In genomic region chr16:20349615-20350014, GRCh38 we compare ENCODE assay signal across 1 cellular context.
TF ChIP-seq lines count a peak whose summit lies in the region.

No MANE protein-coding gene starts in this region.

TF ChIP-seq in HCT116, 20 proteins besides CTCF, POLR2A, EP300 and RAD21:
- TF ChIP-seq ZNF274 (IDR thresholded peaks at IDR 0.05; ENCODE audit: low read depth, low read length): no peak
- TF ChIP-seq EGR1 (IDR thresholded peaks at IDR 0.05; ENCODE audit: low read depth): no peak
- TF ChIP-seq REST (IDR thresholded peaks at IDR 0.05; ENCODE audit: low read depth): no peak
TF ChIP-seq in HCT116: peak in this region for 0.
